26 cellular contexts compared by ENCODE assay signal in the genomic region with DNA sequence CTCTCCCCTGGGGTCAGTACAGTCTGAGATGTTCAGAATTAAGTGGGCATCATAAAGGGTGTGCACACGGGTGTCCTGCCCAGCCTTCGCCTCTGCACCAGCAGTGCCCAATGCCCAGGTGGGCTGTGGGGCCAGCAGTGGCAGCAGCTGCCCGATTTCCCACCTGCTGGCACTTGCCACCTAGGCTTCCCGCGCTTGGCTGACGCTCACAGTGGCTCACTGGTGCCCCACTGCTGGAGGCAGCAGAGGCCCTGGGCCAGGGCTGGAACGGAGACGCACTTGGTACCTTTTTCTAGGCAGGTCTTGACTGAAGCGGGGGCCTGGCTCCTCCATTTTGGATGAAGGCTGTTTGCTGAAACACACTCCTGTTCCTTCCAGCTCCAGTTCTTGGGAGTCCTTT. TPM values are rescaled to one million over a fixed set of nuclear protein-coding genes. Genes with fewer than 3 reads are reported as not detected.
A peak's percentile ranks its signal among the peaks of the same experiment; 100 is the strongest.
DNase-seq lines count a peak whose midpoint lies in the region; ATAC-seq and TF ChIP-seq lines count a peak whose summit lies in the region.
"Had no signal": no experiment of that assay in that cellular context is flagged by ENCODE, and none has a peak within 500 bp of the region (broad histone marks: within the 10 kb centered on the region; RNA-seq: fewer than 3 reads in every experiment).

No MANE protein-coding gene starts in this region.

- TF ChIP-seq POLR2A in body of pancreas (IDR thresholded peaks at IDR 0.05) (no peak), spleen (IDR thresholded peaks at IDR 0.05) (no peak)

- peaks cover 10 to 12% of the 10 kb centered on the region in 2 donors for H3K36me3 ChIP-seq in body of pancreas (replicated peaks in 1 of 2; ENCODE audit: insufficient read depth in 1 of 2, low read depth in 2 of 2)
- H3K36me3 ChIP-seq in spleen = peaks cover 4 to 89% (median 61%) of the 10 kb centered on the region in 6 donors

- H3K27ac Mint-ChIP-seq in activated CD4-positive, alpha-beta T cell treated with anti-CD3 and anti-CD28 coated beads for 36 hours = peak overlapping the region; percentile 10
- H3K27ac Mint-ChIP-seq: B cell, GM23338 had no signal

- no peak overlapping the region for H3K4me3 Mint-ChIP-seq in activated CD4-positive, alpha-beta T cell treated with anti-CD3 and anti-CD28 coated beads for 36 hours
- H3K4me3 Mint-ChIP-seq: B cell; CD4-positive, CD25-positive, alpha-beta regulatory T cell; GM23338 had no signal

- no peak for DNase-seq in activated CD4-positive, alpha-beta T cell treated with anti-CD3 and anti-CD28 coated beads for 36 hours
- no peak for DNase-seq in activated CD4-positive, alpha-beta T cell treated with anti-CD3 and anti-CD28 coated beads for 48 hours
- peak in 3 of 4 donors; percentile 63 to 74 (median 74) for DNase-seq in body of pancreas
- DNase-seq in omental fat pad (ENCODE audit: low spot score) = peak; percentile 14
- DNase-seq in spleen = peak; percentile 66
- no peak for DNase-seq in NCI-H345 (lab: John Stamatoyannopoulos, UW)
- DNase-seq in NCI-H1092 treated with DMSO at 0.1 percent for 48 hours (lab: John Stamatoyannopoulos, UW) = no peak
- no peak for DNase-seq in KBM-7
- DNase-seq: 8988T; CD4-positive, CD25-positive, alpha-beta regulatory T cell; EL; HCEC 1CT; IMR-90; Karpas-422; NCI-H1048; NCI-H1436 treated with DMSO at 0.1 percent for 48 hours; NCI-H2081; NCI-H510A; NCI-H748 treated with DMSO at 0.1 percent for 48 hours; NK-92 treated with Interleukin-12 subunit alpha and Interleukin-12 subunit beta, amount 100 ng/mL, for 24 hours; SHP77 had no signal

- H3K4me1 Mint-ChIP-seq in activated CD4-positive, alpha-beta T cell treated with anti-CD3 and anti-CD28 coated beads for 36 hours = peaks cover 7% of the 10 kb centered on the region
- H3K4me1 Mint-ChIP-seq: GM23338 had no signal

- peaks cover 30% of the 10 kb centered on the region for H3K4me1 ChIP-seq in body of pancreas
- peaks cover 3 to 31% (median 12%) of the 10 kb centered on the region in 6 donors for H3K4me1 ChIP-seq in spleen

- POLR2A ChIA-PET in activated CD4-positive, alpha-beta T cell treated with anti-CD3 and anti-CD28 coated beads for 36 hours (lab: Charles Lee) = no interaction called here

- H3K4me3 ChIP-seq in body of pancreas = no peak overlapping the region
- no peak overlapping the region for H3K4me3 ChIP-seq in spleen
- H3K4me3 ChIP-seq: GM12878, GM23338 had no signal

- H3K9me3 ChIP-seq in body of pancreas (no peaks in the 10 kb centered on the region), spleen (peaks cover 2 to 17% (median 12%) of the 10 kb centered on the region in 8 donors)

- peaks cover 8% of the 10 kb centered on the region for H3K9me3 Mint-ChIP-seq in activated CD4-positive, alpha-beta T cell treated with anti-CD3 and anti-CD28 coated beads for 36 hours (ENCODE audit: low read depth)

- H3K27ac ChIP-seq in body of pancreas = peak overlapping the region in 2 of 4 donors; percentile 24 to 67
- H3K27ac ChIP-seq in spleen = no peak overlapping the region
- H3K27ac ChIP-seq: HL-60 had no signal

- intact Hi-C loops in activated CD4-positive, alpha-beta T cell treated with anti-CD3 and anti-CD28 coated beads for 36 hours (cut with DNase I, micrococcal nuclease) = no loop called here
- intact Hi-C loops in body of pancreas (cut with DNase I) (no loop called here), spleen (cut with DNase I; ENCODE audit: low total_unique reads) (no loop called here)

- ATAC-seq in activated CD4-positive, alpha-beta T cell treated with anti-CD3 and anti-CD28 coated beads for 36 hours = no peak
- peak; percentile 24 for ATAC-seq in body of pancreas
- no peak for ATAC-seq in omental fat pad (ENCODE audit: low FRiP score)
- ATAC-seq: GM12878, GM23338 had no signal

- WGBS in body of pancreas, 2 donors = 57 to 66% methylated on average over 5 to 9 of the region's 9 CpGs
- WGBS in spleen, 5 donors = 94 to 100% (median 97%) methylated on average over 3 to 9 of the region's 9 CpGs

- in situ Hi-C loops in KBM-7 (cut with MboI; ENCODE audit: low pct_unique_long_range_greater_than_20kb, low sequenced_read_pairs) = no loop called here

- CTCF ChIA-PET in activated CD4-positive, alpha-beta T cell treated with anti-CD3 and anti-CD28 coated beads for 36 hours (lab: Charles Lee) = no interaction called here

- peaks cover 31% of the 10 kb centered on the region for H3K36me3 Mint-ChIP-seq in activated CD4-positive, alpha-beta T cell treated with anti-CD3 and anti-CD28 coated beads for 36 hours (ENCODE audit: low read depth)

- H3K27me3 ChIP-seq in body of pancreas = no peaks in the 10 kb centered on the region
- H3K27me3 ChIP-seq in spleen (replicated peaks in 1 of 7) = no peaks in the 10 kb centered on the region

- peak in 1 of 7 experiments; percentile 8 for TF ChIP-seq CTCF in body of pancreas (IDR thresholded peaks at IDR 0.05)
- no peak for TF ChIP-seq CTCF in omental fat pad (IDR thresholded peaks at IDR 0.05)
- TF ChIP-seq CTCF in spleen (IDR thresholded peaks at IDR 0.05 in 8 of 11, conservative IDR thresholded peaks at IDR 0.05 in 3 of 11) = no peak

- no peaks in the 10 kb centered on the region for H3K27me3 Mint-ChIP-seq in activated CD4-positive, alpha-beta T cell treated with anti-CD3 and anti-CD28 coated beads for 36 hours
- H3K27me3 Mint-ChIP-seq: B cell; CD4-positive, CD25-positive, alpha-beta regulatory T cell had no signal

RNA-seq across cellular contexts. Expression of a gene that starts 17.0 kb away (rescaled TPM):
- 10 to 100 TPM; 19.4 to 19.7 TPM for total RNA-seq in activated CD4-positive, alpha-beta T cell treated with anti-CD3 and anti-CD28 coated beads for 36 hours
- total RNA-seq in body of pancreas (10 to 100 TPM; 23.4 to 34.8 TPM), omental fat pad (10 to 100 TPM; 15.3 to 26.8 (median 17.7) TPM), spleen (10 to 100 TPM; 46.2 to 88.4 (median 48.0) TPM)
- polyA plus RNA-seq in spleen = 100 to 1,000 TPM in 1 of 3 donors, 10 to 100 TPM in 2; 34.9 to 107 (median 58.7) TPM

RNA-seq across cellular contexts. Expression of a gene that starts 20.9 kb away (rescaled TPM):
- 10 to 100 TPM; 70.6 to 87.6 TPM for total RNA-seq in activated CD4-positive, alpha-beta T cell treated with anti-CD3 and anti-CD28 coated beads for 36 hours
- total RNA-seq in body of pancreas (100 to 1,000 TPM; 249 to 606 TPM), omental fat pad (100 to 1,000 TPM; 400 to 762 (median 566) TPM), spleen (100 to 1,000 TPM; 241 to 328 (median 311) TPM)
- 100 to 1,000 TPM; 105 to 185 (median 126) TPM for polyA plus RNA-seq in spleen

RNA-seq across cellular contexts. Expression of a gene that starts 35.0 kb away (rescaled TPM):
- total RNA-seq in activated CD4-positive, alpha-beta T cell treated with anti-CD3 and anti-CD28 coated beads for 36 hours = 10 to 100 TPM; 52.4 to 62.8 TPM
- total RNA-seq in body of pancreas (10 to 100 TPM; 89.0 to 90.0 TPM), omental fat pad (10 to 100 TPM; 67.6 to 90.1 (median 73.9) TPM), spleen (100 to 1,000 TPM in 2 of 7 donors, 10 to 100 TPM in 5; 76.8 to 117 (median 87.7) TPM)
- 10 to 100 TPM; 34.9 to 49.3 (median 35.8) TPM for polyA plus RNA-seq in spleen

RNA-seq across cellular contexts. Expression of a gene that starts 47.8 kb away (rescaled TPM):
- total RNA-seq in activated CD4-positive, alpha-beta T cell treated with anti-CD3 and anti-CD28 coated beads for 36 hours = under 1 TPM; 0.39 to 0.42 TPM
- 10 to 100 TPM; 10.6 to 16.2 TPM for total RNA-seq in body of pancreas
- total RNA-seq in omental fat pad = 10 to 100 TPM in 2 of 4 donors, 1 to 10 TPM in 2; 7.1 to 15.1 (median 12.0) TPM
- 10 to 100 TPM in 3 of 7 donors, 1 to 10 TPM in 4; 4.0 to 24.2 (median 9.2) TPM for total RNA-seq in spleen
- 10 to 100 TPM in 1 of 3 donors, 1 to 10 TPM in 2; 3.1 to 14.9 (median 3.8) TPM for polyA plus RNA-seq in spleen
- total RNA-seq: HT1080, IMR-90 had no signal

Comparison
In these comparisons a context has a peak if more than half of its experiments do, and no peak if none do; other contexts are left out.
1. DNase-seq: peak in body of pancreas (3 of 4), omental fat pad (single experiment) and spleen (single experiment); none in activated CD4-positive, alpha-beta T cell treated with anti-CD3 and anti-CD28 coated beads for 36 hours (single experiment), activated CD4-positive, alpha-beta T cell treated with anti-CD3 and anti-CD28 coated beads for 48 hours (single experiment), NCI-H345 (single experiment), NCI-H1092 treated with DMSO at 0.1 percent for 48 hours (single experiment) and KBM-7 (single experiment).